In the genomic region with DNA sequence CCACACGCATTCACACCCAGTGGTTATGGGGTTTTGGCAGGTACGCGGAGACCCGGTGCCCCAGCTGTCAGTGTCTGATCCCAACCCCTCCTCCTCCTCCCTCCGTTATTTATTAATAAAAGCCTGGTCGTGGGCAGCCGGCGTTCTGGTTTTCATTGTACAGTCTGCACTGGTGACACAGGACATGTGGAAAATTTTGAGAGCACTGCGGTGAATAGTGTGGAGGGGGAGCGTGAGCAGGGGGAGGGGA, we compare ENCODE assay signal across 8 cellular contexts. TPM values are rescaled to one million over a fixed set of nuclear protein-coding genes. Genes with fewer than 3 reads are reported as not detected.
DNase-seq lines count a peak whose midpoint lies in the region; ATAC-seq, FAIRE-seq and TF ChIP-seq lines count a peak whose summit lies in the region.

No MANE protein-coding gene starts in this region.

- FAIRE-seq in pancreas (lab: Jason Lieb, UNC): no peak

- ATAC-seq in GM21367 (IDR thresholded peaks at IDR 0.05; ENCODE audit: unreplicated experiment) (peak; percentile 24), pancreas (peak in 2 of 4 donors; percentile 79)

- DNase-seq in AG04449 (ENCODE audit: low read depth, low spot score): no peak
- DNase-seq in Karpas-422: no peak
- no peak for DNase-seq in pancreas
- no peak for DNase-seq in NAMALWA (ENCODE audit: low spot score)
- DNase-seq in NCI-H226: no peak
- DNase-seq in activated CD4-positive, alpha-beta T cell treated with anti-CD3 and anti-CD28 coated beads for 48 hours: no peak

- peak overlapping the region; percentile 95 for H3K27ac ChIP-seq in Karpas-422 (ENCODE audit: low read length)
- H3K27ac ChIP-seq in pancreas: peak overlapping the region; percentile 83 to 91 (median 87)

- H4K20me1 ChIP-seq in Karpas-422 (ENCODE audit: insufficient read depth, low read depth, low read length): no peaks in the 10 kb centered on the region

- H2AFZ ChIP-seq in Karpas-422 (ENCODE audit: low read length): peak overlapping the region; percentile 63

- H3K27me3 ChIP-seq in Karpas-422 (ENCODE audit: low read length): no peaks in the 10 kb centered on the region
- H3K27me3 ChIP-seq in endocrine pancreas (ENCODE audit: control insufficient read depth, insufficient read depth, low read length): no peaks in the 10 kb centered on the region
- H3K27me3 ChIP-seq in pancreas: no peaks in the 10 kb centered on the region

- H3K9me2 ChIP-seq in Karpas-422 (replicated peaks; ENCODE audit: insufficient read depth, low read length): no peaks in the 10 kb centered on the region

- peak overlapping the region; percentile 74 for H3K9ac ChIP-seq in Karpas-422 (ENCODE audit: low read length)
- peak overlapping the region; percentile 15 for H3K9ac ChIP-seq in endocrine pancreas (ENCODE audit: control insufficient read depth, insufficient read depth, low read length)

- intact Hi-C loops in pancreas (cut with DNase I): no loop called here

- H3K4me2 ChIP-seq in Karpas-422 (ENCODE audit: low read depth, low read length, poor library complexity, severe bottlenecking): peak overlapping the region; percentile 94

- H3K79me2 ChIP-seq in Karpas-422 (ENCODE audit: low read length): no peaks in the 10 kb centered on the region

- POLR2A ChIA-PET in AG04449 (lab: Yijun Ruan, JAX): interaction anchor here (0.7 to 7.4 kb wide), 6 partner anchors 11 to 121 kb away, joined by 3 to 55 read pairs (median 4); a partner anchor contains a TSS

- peaks cover 50% of the 10 kb centered on the region for H3K4me1 ChIP-seq in Karpas-422 (ENCODE audit: low read length)
- H3K4me1 ChIP-seq in endocrine pancreas (ENCODE audit: control insufficient read depth, insufficient read depth, low read length): peaks cover 24% of the 10 kb centered on the region
- peaks cover 56 to 91% (median 79%) of the 10 kb centered on the region in 3 donors for H3K4me1 ChIP-seq in pancreas

- H3K4me3 ChIP-seq in AG04449 (ENCODE audit: low read depth, low read length) (peak overlapping the region; percentile 42), Karpas-422 (ENCODE audit: low read length) (peak overlapping the region; percentile 64), endocrine pancreas (ENCODE audit: control insufficient read depth, insufficient read depth, low read length) (peak overlapping the region; percentile 50), pancreas (peak overlapping the region in 2 of 4 donors; percentile 30 to 33)

- CTCF ChIA-PET in AG04449 (lab: Yijun Ruan, JAX): interaction anchor here (0.9 to 24.1 kb wide), 8 partner anchors 10 to 165 kb away, joined by 3 to 661 read pairs (median 5); no protein-coding TSS in a partner anchor

- TF ChIP-seq CTCF in AG04449 (IDR thresholded peaks at IDR 0.05; ENCODE audit: insufficient read depth, low read length, missing control alignments): no peak
- TF ChIP-seq CTCF in pancreas (IDR thresholded peaks at IDR 0.05): no peak

- WGBS in pancreas, 2 donors: 0 to 2% methylated on average over 10 of the region's 10 CpGs

- H3K36me3 ChIP-seq in Karpas-422 (ENCODE audit: insufficient read depth, low read length) (no peaks in the 10 kb centered on the region), endocrine pancreas (ENCODE audit: control insufficient read depth, insufficient read depth, low read length) (no peaks in the 10 kb centered on the region), pancreas (no peaks in the 10 kb centered on the region)

- H3K9me3 ChIP-seq in Karpas-422 (ENCODE audit: low read length) (no peaks in the 10 kb centered on the region), endocrine pancreas (ENCODE audit: control insufficient read depth, low read length) (no peaks in the 10 kb centered on the region), pancreas (no peaks in the 10 kb centered on the region)

RNA-seq across cellular contexts. Expression of a gene that starts 11.5 kb away (rescaled TPM):
- 11.8 and 22.2 TPM in 2 replicates for total RNA-seq in Karpas-422 (2014; rRNA removed; shearing (Covaris generic); ENCODE audit: low replicate concordance)
- 10 to 100 TPM; 15.4 to 32.2 (median 25.5) TPM for total RNA-seq in pancreas
- 10 to 100 TPM in 1 of 2 donors, 1 to 10 TPM in 1; 6.2 to 13.7 TPM for polyA plus RNA-seq in pancreas

RNA-seq across cellular contexts. Expression of a gene that starts 58.1 kb away (rescaled TPM):
- total RNA-seq in Karpas-422 (2014; rRNA removed; shearing (Covaris generic); ENCODE audit: low replicate concordance): 34.0 and 47.0 TPM in 2 replicates
- total RNA-seq in pancreas: 10 to 100 TPM in 1 of 6 donors, 1 to 10 TPM in 5; 5.9 to 12.6 (median 8.0) TPM
- polyA plus RNA-seq in pancreas: 1 to 10 TPM; 2.7 to 6.7 TPM
